1 cellular context compared by ENCODE assay signal in the genomic region with DNA sequence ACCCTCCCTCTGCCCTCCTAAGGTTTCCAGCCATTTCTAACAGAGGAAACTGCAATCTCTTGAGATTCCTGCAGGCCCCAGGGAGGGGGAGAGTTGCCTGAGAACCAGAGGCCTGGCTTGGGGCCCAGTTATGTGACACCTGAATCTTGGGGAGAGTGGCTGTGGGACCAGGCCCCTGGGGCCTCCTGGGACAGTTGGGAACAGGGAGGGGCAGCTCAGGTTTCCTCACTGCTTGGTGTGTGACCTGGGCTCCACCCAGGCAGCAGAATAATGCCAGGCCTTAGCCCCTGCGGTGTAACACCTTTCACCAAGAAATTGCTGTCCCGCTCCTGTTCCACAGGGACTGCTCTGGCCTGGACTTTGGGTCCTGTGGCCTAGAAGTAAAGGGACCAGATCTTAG.
TF ChIP-seq lines count a peak whose summit lies in the region.

No MANE protein-coding gene starts in this region.

TF ChIP-seq in GM23338, 12 proteins besides CTCF, POLR2A, EP300 and RAD21 (continued from another document):
- TF ChIP-seq, protein P1, sequence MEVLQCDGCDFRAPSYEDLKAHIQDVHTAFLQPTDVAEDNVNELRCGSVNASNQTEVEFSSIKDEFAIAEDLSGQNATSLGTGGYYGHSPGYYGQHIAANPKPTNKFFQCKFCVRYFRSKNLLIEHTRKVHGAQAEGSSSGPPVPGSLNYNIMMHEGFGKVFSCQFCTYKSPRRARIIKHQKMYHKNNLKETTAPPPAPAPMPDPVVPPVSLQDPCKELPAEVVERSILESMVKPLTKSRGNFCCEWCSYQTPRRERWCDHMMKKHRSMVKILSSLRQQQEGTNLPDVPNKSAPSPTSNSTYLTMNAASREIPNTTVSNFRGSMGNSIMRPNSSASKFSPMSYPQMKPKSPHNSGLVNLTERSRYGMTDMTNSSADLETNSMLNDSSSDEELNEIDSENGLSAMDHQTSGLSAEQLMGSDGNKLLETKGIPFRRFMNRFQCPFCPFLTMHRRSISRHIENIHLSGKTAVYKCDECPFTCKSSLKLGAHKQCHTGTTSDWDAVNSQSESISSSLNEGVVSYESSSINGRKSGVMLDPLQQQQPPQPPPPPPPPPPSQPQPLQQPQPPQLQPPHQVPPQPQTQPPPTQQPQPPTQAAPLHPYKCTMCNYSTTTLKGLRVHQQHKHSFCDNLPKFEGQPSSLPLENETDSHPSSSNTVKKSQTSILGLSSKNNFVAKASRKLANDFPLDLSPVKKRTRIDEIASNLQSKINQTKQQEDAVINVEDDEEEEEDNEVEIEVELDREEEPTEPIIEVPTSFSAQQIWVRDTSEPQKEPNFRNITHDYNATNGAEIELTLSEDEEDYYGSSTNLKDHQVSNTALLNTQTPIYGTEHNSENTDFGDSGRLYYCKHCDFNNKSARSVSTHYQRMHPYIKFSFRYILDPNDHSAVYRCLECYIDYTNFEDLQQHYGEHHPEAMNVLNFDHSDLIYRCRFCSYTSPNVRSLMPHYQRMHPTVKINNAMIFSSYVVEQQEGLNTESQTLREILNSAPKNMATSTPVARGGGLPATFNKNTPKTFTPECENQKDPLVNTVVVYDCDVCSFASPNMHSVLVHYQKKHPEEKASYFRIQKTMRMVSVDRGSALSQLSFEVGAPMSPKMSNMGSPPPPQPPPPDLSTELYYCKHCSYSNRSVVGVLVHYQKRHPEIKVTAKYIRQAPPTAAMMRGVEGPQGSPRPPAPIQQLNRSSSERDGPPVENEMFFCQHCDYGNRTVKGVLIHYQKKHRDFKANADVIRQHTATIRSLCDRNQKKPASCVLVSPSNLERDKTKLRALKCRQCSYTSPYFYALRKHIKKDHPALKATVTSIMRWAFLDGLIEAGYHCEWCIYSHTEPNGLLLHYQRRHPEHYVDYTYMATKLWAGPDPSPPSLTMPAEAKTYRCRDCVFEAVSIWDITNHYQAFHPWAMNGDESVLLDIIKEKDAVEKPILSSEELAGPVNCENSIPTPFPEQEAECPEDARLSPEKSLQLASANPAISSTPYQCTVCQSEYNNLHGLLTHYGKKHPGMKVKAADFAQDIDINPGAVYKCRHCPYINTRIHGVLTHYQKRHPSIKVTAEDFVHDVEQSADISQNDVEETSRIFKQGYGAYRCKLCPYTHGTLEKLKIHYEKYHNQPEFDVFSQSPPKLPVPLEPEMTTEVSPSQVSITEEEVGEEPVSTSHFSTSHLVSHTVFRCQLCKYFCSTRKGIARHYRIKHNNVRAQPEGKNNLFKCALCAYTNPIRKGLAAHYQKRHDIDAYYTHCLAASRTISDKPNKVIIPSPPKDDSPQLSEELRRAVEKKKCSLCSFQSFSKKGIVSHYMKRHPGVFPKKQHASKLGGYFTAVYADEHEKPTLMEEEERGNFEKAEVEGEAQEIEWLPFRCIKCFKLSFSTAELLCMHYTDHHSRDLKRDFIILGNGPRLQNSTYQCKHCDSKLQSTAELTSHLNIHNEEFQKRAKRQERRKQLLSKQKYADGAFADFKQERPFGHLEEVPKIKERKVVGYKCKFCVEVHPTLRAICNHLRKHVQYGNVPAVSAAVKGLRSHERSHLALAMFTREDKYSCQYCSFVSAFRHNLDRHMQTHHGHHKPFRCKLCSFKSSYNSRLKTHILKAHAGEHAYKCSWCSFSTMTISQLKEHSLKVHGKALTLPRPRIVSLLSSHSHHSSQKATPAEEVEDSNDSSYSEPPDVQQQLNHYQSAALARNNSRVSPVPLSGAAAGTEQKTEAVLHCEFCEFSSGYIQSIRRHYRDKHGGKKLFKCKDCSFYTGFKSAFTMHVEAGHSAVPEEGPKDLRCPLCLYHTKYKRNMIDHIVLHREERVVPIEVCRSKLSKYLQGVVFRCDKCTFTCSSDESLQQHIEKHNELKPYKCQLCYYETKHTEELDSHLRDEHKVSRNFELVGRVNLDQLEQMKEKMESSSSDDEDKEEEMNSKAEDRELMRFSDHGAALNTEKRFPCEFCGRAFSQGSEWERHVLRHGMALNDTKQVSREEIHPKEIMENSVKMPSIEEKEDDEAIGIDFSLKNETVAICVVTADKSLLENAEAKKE (CRISPR knock-in tag; IDR thresholded peaks at IDR 0.05) = no peak
- TF ChIP-seq ZNF331 (CRISPR knock-in tag; IDR thresholded peaks at IDR 0.05; ENCODE audit: low read depth) (no peak), STAT1 (IDR thresholded peaks at IDR 0.05; ENCODE audit: unreplicated experiment) (no peak), CREB1 (CRISPR knock-in tag; IDR thresholded peaks at IDR 0.05; ENCODE audit: low read depth) (no peak)
- TF ChIP-seq, protein P2, sequence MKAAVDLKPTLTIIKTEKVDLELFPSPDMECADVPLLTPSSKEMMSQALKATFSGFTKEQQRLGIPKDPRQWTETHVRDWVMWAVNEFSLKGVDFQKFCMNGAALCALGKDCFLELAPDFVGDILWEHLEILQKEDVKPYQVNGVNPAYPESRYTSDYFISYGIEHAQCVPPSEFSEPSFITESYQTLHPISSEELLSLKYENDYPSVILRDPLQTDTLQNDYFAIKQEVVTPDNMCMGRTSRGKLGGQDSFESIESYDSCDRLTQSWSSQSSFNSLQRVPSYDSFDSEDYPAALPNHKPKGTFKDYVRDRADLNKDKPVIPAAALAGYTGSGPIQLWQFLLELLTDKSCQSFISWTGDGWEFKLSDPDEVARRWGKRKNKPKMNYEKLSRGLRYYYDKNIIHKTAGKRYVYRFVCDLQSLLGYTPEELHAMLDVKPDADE (IDR thresholded peaks at IDR 0.05) = no peak
